Comparison of ENCODE assay signal across 30 cellular contexts in the genomic region with DNA sequence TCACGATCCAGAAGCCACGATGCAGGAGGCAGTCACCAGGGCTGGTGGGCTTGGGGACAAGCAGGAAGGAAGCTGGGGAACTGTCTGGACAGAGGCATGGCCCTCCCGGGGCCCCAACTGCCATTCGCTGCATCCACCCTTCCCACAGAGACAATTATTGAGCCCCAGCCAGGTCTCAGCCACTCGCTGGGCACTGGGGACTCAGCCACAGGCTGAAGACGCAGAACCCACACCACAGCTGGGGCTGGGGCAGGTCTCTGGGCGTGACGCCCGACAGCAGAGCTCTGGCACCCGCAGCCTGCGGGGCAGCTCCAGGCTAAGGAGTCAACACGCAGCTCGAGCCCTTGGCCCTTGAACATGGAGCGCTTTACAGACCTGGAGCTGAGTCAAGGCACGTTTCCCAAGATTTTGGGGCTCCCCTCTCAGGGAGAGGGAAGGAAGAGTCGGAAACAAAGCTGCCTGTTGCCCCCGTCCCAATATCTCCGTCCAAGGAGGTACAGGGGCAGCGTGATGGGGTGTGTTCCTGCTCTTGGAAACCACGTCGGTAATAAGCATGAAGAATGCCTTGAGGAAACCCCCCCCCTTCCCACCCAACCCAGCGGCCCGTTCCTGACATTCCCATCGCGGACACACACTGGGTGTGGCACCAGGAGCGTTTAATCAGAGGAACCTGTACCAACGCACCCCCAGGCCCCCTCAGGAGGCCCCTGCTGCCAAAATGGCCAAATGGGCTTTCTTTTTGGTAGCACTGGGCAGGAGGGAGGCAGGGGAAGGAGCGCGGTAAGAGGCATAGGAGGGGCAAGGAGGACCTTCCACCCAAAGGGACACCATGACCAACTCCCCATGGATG. TPM values are rescaled to one million over a fixed set of nuclear protein-coding genes. Genes with fewer than 3 reads are reported as not detected.
"Had no signal": no experiment of that assay in that cellular context is flagged by ENCODE, and none has a peak within 500 bp of the region (broad histone marks: within the 10 kb centered on the region; RNA-seq: fewer than 3 reads in every experiment).

No MANE protein-coding gene starts in this region.

- DNase-seq: activated CD4-positive, alpha-beta memory T cell treated with anti-CD3 and anti-CD28 coated beads for 36 hours; activated CD4-positive, alpha-beta T cell treated with anti-CD3 and anti-CD28 coated beads, Interleukin-2, amount 10 ng/mL, durations not matched to agents 24 days and 14 days; activated CD4-positive, CD25-positive, alpha-beta regulatory T cell treated with anti-CD3 and anti-CD28 coated beads, Interleukin-2, amount 50 U/mL, for 72 hours; activated naive CD4-positive, alpha-beta T cell; activated T-cell treated with anti-CD3 and anti-CD28 coated beads, Interleukin-2, amount 50 U/mL, for 4 hours; effector CD8-positive, alpha-beta T cell; erythroblast; gastrocnemius medialis; glutamatergic neuron; left ventricle myocardium inferior; naive thymus-derived CD8-positive, alpha-beta T cell; occipital lobe; stimulated activated CD4-positive, alpha-beta T cell treated with anti-CD3 and anti-CD28 coated beads, Interleukin-1b, Interleukin-23, amount 100 ng/mL, for 48 hours; stimulated activated naive CD4-positive, alpha-beta T cell; T-helper 17 cell; T1000; upper lobe of left lung had no signal

- H3K4me1 Mint-ChIP-seq: activated CD4-positive, alpha-beta T cell treated with anti-CD3 and anti-CD28 coated beads, Interleukin-2, amount 10 ng/mL, durations not matched to agents 24 days and 14 days; activated T-helper 17 cell treated with anti-CD3 and anti-CD28 coated beads, Interleukin-2, amount 50 U/mL, for 72 hours; central memory CD8-positive, alpha-beta T cell had no signal

- H3K4me3 Mint-ChIP-seq: activated CD4-positive, alpha-beta memory T cell treated with anti-CD3 and anti-CD28 coated beads for 36 hours; activated CD4-positive, alpha-beta T cell treated with anti-CD3 and anti-CD28 coated beads, Interleukin-2, amount 10 ng/mL, durations not matched to agents 24 days and 14 days; activated T-cell treated with anti-CD3 and anti-CD28 coated beads, Interleukin-2, amount 50 U/mL, for 4 hours; activated T-helper 17 cell treated with anti-CD3 and anti-CD28 coated beads, Interleukin-2, amount 50 U/mL, for 72 hours; central memory CD8-positive, alpha-beta T cell; mesothelial cell of epicardium; naive thymus-derived CD8-positive, alpha-beta T cell; neural crest cell; T-helper 17 cell had no signal

- H3K36me3 Mint-ChIP-seq: activated CD4-positive, alpha-beta memory T cell treated with anti-CD3 and anti-CD28 coated beads for 36 hours; activated naive CD4-positive, alpha-beta T cell treated with anti-CD3 and anti-CD28 coated beads, Interleukin-2, amount 50 U/mL, for 72 hours; mesothelial cell of epicardium; naive thymus-derived CD8-positive, alpha-beta T cell had no signal

- ATAC-seq: activated naive CD4-positive, alpha-beta T cell treated with anti-CD3 and anti-CD28 coated beads, Interleukin-2, amount 50 U/mL, for 72 hours; activated T-cell treated with anti-CD3 and anti-CD28 coated beads, Interleukin-2, amount 50 U/mL, for 4 hours; activated T-helper 17 cell treated with anti-CD3 and anti-CD28 coated beads, Interleukin-2, amount 50 U/mL, for 72 hours; gastrocnemius medialis; naive thymus-derived CD8-positive, alpha-beta T cell; sciatic nerve; SK-N-SH treated with all-trans-retinoic acid at 6 μM for 48 hours; T-helper 17 cell had no signal

- H3K9me3 Mint-ChIP-seq: activated CD4-positive, alpha-beta memory T cell treated with anti-CD3 and anti-CD28 coated beads for 36 hours; activated CD4-positive, alpha-beta T cell treated with anti-CD3 and anti-CD28 coated beads, Interleukin-2, amount 10 ng/mL, durations not matched to agents 24 days and 14 days; activated naive CD4-positive, alpha-beta T cell treated with anti-CD3 and anti-CD28 coated beads, Interleukin-2, amount 50 U/mL, for 72 hours; activated T-cell treated with anti-CD3 and anti-CD28 coated beads, Interleukin-2, amount 50 U/mL, for 4 hours; activated T-helper 17 cell treated with anti-CD3 and anti-CD28 coated beads, Interleukin-2, amount 50 U/mL, for 72 hours; central memory CD8-positive, alpha-beta T cell; mesothelial cell of epicardium; neural crest cell had no signal

- FAIRE-seq: bronchial epithelial cell, colon, islet of Langerhans had no signal

- H3K27ac Mint-ChIP-seq: activated CD4-positive, alpha-beta memory T cell treated with anti-CD3 and anti-CD28 coated beads for 36 hours; activated CD4-positive, alpha-beta T cell treated with anti-CD3 and anti-CD28 coated beads, Interleukin-2, amount 10 ng/mL, durations not matched to agents 24 days and 14 days; activated naive CD4-positive, alpha-beta T cell treated with anti-CD3 and anti-CD28 coated beads, Interleukin-2, amount 50 U/mL, for 72 hours; activated T-helper 17 cell treated with anti-CD3 and anti-CD28 coated beads, Interleukin-2, amount 50 U/mL, for 72 hours; mesothelial cell of epicardium; naive thymus-derived CD8-positive, alpha-beta T cell; T-helper 17 cell had no signal

RNA-seq across cellular contexts. Expression of a gene that starts 6.7 kb away (rescaled TPM):
- total RNA-seq: activated CD4-positive, alpha-beta T cell treated with anti-CD3 and anti-CD28 coated beads, Interleukin-2, amount 10 ng/mL, durations not matched to agents 24 days and 14 days; activated naive CD4-positive, alpha-beta T cell treated with anti-CD3 and anti-CD28 coated beads, Interleukin-2, amount 50 U/mL, for 72 hours; activated T-cell treated with anti-CD3 and anti-CD28 coated beads, Interleukin-2, amount 50 U/mL, for 4 hours; bronchial epithelial cell; dermis microvascular lymphatic vessel endothelial cell; left ventricle myocardium inferior; lung microvascular endothelial cell; naive thymus-derived CD8-positive, alpha-beta T cell; subcutaneous adipose tissue; T-helper 17 cell had no signal
